26 cellular contexts compared by ENCODE assay signal in genomic region chr2:239389414-239390329, GRCh38.
"Had no signal": no experiment of that assay in that cellular context is flagged by ENCODE, and none has a peak within 500 bp of the region (broad histone marks: within the 10 kb centered on the region; RNA-seq: fewer than 3 reads in every experiment).

No MANE protein-coding gene starts in this region.

- H3K27ac Mint-ChIP-seq: activated CD4-positive, alpha-beta T cell treated with anti-CD3 and anti-CD28 coated beads, Interleukin-2, amount 10 ng/mL, durations not matched to agents 7 days and 5 days; activated CD8-positive, alpha-beta memory T cell treated with anti-CD3 and anti-CD28 coated beads, Interleukin-2, amount 10 ng/mL, durations not matched to agents 7 days and 5 days; activated CD8-positive, alpha-beta T cell treated with anti-CD3 and anti-CD28 coated beads for 36 hours; activated naive CD8-positive, alpha-beta T cell; dendritic cell treated with granulocyte-macrophage colony-stimulating factor and Interleukin-4, amounts not matched to agents 40 ng/mL and 50 ng/mL, for 4 days; natural killer cell; stimulated activated memory B cell treated with anti-CD40 and anti-IgM and Interleukin-4, amounts not matched to agents 10 μg/mL and 1 μg/mL and 100 μg/mL, for 72 hours; T-helper 2 cell treated with Interferon-gamma antibody and Interleukin-4, amounts not matched to agents 5 μg/mL and 100 μg/mL, for 36 hours had no signal

- H3K9me3 Mint-ChIP-seq: activated CD4-positive, alpha-beta T cell treated with anti-CD3 and anti-CD28 coated beads, Interleukin-2, amount 10 ng/mL, durations not matched to agents 7 days and 5 days; activated CD8-positive, alpha-beta T cell treated with anti-CD3 and anti-CD28 coated beads for 36 hours; dendritic cell treated with granulocyte-macrophage colony-stimulating factor and Interleukin-4, amounts not matched to agents 40 ng/mL and 50 ng/mL, for 4 days; natural killer cell; stimulated activated memory B cell treated with anti-CD40 and anti-IgM and Interleukin-4, amounts not matched to agents 10 μg/mL and 1 μg/mL and 100 μg/mL, for 72 hours; T-helper 2 cell treated with Interferon-gamma antibody and Interleukin-4, amounts not matched to agents 5 μg/mL and 100 μg/mL, for 36 hours had no signal

- H3K27ac ChIP-seq: cardiac muscle cell, left lung, psoas muscle, right lobe of liver, stomach, suprapubic skin, WERI-Rb-1 had no signal

- DNase-seq: activated CD4-positive, alpha-beta T cell treated with anti-CD3 and anti-CD28 coated beads, Interleukin-2, amount 10 ng/mL, durations not matched to agents 7 days and 5 days; activated CD4-positive, CD25-positive, alpha-beta regulatory T cell treated with anti-CD3 and anti-CD28 coated beads, Interleukin-2, amount 50 U/mL, for 72 hours; activated CD8-positive, alpha-beta memory T cell treated with anti-CD3 and anti-CD28 coated beads, Interleukin-2, amount 10 ng/mL, durations not matched to agents 7 days and 5 days; activated CD8-positive, alpha-beta T cell treated with anti-CD3 and anti-CD28 coated beads for 36 hours; activated T-cell treated with anti-CD3 and anti-CD28 coated beads for 4 hours; amniotic stem cell; effector CD8-positive, alpha-beta T cell; erythroblast; foreskin fibroblast; mammary epithelial cell; midbrain; natural killer cell; small intestine; stimulated activated CD4-positive, alpha-beta T cell treated with anti-CD3 and anti-CD28 coated beads, Interleukin-15, amount 100 ng/mL, for 24 hours; stomach; WERI-Rb-1 had no signal

- H3K27me3 ChIP-seq: cardiac muscle cell, left lung, right lobe of liver, stomach, suprapubic skin, tibial nerve had no signal

- H3K27me3 Mint-ChIP-seq: activated CD4-positive, alpha-beta T cell treated with anti-CD3 and anti-CD28 coated beads, Interleukin-2, amount 10 ng/mL, durations not matched to agents 7 days and 5 days; activated CD8-positive, alpha-beta memory T cell treated with anti-CD3 and anti-CD28 coated beads, Interleukin-2, amount 10 ng/mL, durations not matched to agents 7 days and 5 days; activated CD8-positive, alpha-beta T cell treated with anti-CD3 and anti-CD28 coated beads for 36 hours; activated naive CD8-positive, alpha-beta T cell; dendritic cell treated with granulocyte-macrophage colony-stimulating factor and Interleukin-4, amounts not matched to agents 40 ng/mL and 50 ng/mL, for 4 days; stimulated activated memory B cell treated with anti-CD40 and anti-IgM and Interleukin-4, amounts not matched to agents 10 μg/mL and 1 μg/mL and 100 μg/mL, for 72 hours had no signal

- ATAC-seq: activated CD8-positive, alpha-beta memory T cell treated with anti-CD3 and anti-CD28 coated beads, Interleukin-2, amount 10 ng/mL, durations not matched to agents 7 days and 5 days; activated CD8-positive, alpha-beta T cell treated with anti-CD3 and anti-CD28 coated beads for 36 hours; left lung; natural killer cell; psoas muscle; right lobe of liver; stimulated activated memory B cell treated with anti-CD40 and anti-IgM and Interleukin-4, amounts not matched to agents 10 μg/mL and 1 μg/mL and 100 μg/mL, for 72 hours had no signal

- H3K36me3 ChIP-seq: cardiac muscle cell, right lobe of liver, WERI-Rb-1 had no signal

- H3K9me3 ChIP-seq: left lung, psoas muscle, right lobe of liver, stomach, suprapubic skin, tibial nerve had no signal

- H3K4me3 Mint-ChIP-seq: activated CD4-positive, alpha-beta T cell treated with anti-CD3 and anti-CD28 coated beads, Interleukin-2, amount 10 ng/mL, durations not matched to agents 7 days and 5 days; activated CD8-positive, alpha-beta memory T cell treated with anti-CD3 and anti-CD28 coated beads, Interleukin-2, amount 10 ng/mL, durations not matched to agents 7 days and 5 days; activated CD8-positive, alpha-beta T cell treated with anti-CD3 and anti-CD28 coated beads for 36 hours; activated naive CD8-positive, alpha-beta T cell; dendritic cell treated with granulocyte-macrophage colony-stimulating factor and Interleukin-4, amounts not matched to agents 40 ng/mL and 50 ng/mL, for 4 days; natural killer cell; stimulated activated memory B cell treated with anti-CD40 and anti-IgM and Interleukin-4, amounts not matched to agents 10 μg/mL and 1 μg/mL and 100 μg/mL, for 72 hours; T-helper 2 cell treated with Interferon-gamma antibody and Interleukin-4, amounts not matched to agents 5 μg/mL and 100 μg/mL, for 36 hours had no signal

- H3K4me3 ChIP-seq: cardiac muscle cell, left lung, psoas muscle, right lobe of liver, stomach, suprapubic skin, tibial nerve had no signal

- H3K36me3 Mint-ChIP-seq: natural killer cell had no signal
